8 cellular contexts compared by ENCODE assay signal in the genomic region with DNA sequence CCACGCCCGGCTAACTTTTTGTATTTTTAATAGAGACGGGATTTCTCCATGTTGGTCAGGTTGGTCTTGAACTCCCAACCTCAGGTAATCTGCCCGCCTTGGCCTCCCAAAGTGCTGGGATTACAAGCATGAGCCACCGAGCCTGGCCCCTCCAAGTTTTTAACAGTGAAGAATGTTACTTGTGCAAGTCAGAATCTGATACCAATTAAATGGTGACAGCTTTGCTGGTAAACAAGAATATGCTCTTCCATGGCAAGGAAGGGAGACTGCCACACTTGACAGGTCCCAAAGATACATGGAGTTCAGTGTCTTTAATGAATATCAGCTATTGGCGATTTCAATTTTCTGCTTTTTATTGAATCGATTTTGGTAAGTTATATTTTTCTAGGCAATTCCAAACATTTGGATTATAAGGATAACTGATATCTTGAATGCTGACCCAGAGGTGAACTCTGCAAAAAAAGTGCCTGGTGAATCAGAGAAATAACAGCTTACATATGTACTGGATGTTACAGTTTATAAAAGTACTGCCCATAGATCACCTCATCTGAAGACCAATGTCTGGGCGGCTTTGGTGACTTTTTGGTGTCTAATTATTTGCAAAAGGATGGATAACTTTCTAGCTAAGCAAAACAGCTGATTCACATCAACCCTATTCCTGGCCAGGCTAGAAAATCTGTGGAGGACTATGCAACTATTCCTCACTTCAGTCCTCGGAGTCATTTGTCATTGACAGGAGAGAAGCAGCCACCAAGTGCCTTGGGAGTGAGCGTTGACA. TPM values are rescaled to one million over a fixed set of nuclear protein-coding genes. Genes with fewer than 3 reads are reported as not detected.
A peak's percentile ranks its signal among the peaks of the same experiment; 100 is the strongest.
DNase-seq lines count a peak whose midpoint lies in the region; ATAC-seq and TF ChIP-seq lines count a peak whose summit lies in the region.

No MANE protein-coding gene starts in this region.

- peaks cover 15% of the 10 kb centered on the region for H3K36me3 Mint-ChIP-seq in activated CD4-positive, alpha-beta T cell treated with anti-CD3 and anti-CD28 coated beads, Interleukin-2, amount 10 ng/mL, durations not matched to agents 24 days and 14 days (ENCODE audit: low read depth)
- H3K36me3 Mint-ChIP-seq in activated naive CD8-positive, alpha-beta T cell treated with anti-CD3 and anti-CD28 coated beads, Interleukin-2, amount 10 ng/mL, durations not matched to agents 7 days and 5 days, result peaks cover 14% of the 10 kb centered on the region

- H3K9me3 Mint-ChIP-seq in activated CD4-positive, alpha-beta T cell treated with anti-CD3 and anti-CD28 coated beads, Interleukin-2, amount 10 ng/mL, durations not matched to agents 24 days and 14 days, result no peaks in the 10 kb centered on the region
- H3K9me3 Mint-ChIP-seq in activated naive CD8-positive, alpha-beta T cell treated with anti-CD3 and anti-CD28 coated beads, Interleukin-2, amount 10 ng/mL, durations not matched to agents 7 days and 5 days, result no peaks in the 10 kb centered on the region

- H3K4me3 ChIP-seq in kidney epithelial cell (ENCODE audit: low read depth, low read length) (peak overlapping the region; percentile 53), thymus (ENCODE audit: low read length) (peak overlapping the region; percentile 71)

- H3K27me3 ChIP-seq in kidney epithelial cell (ENCODE audit: control insufficient read depth, insufficient read depth, low read length) (no peaks in the 10 kb centered on the region), thymus (ENCODE audit: control insufficient read depth, insufficient read depth) (no peaks in the 10 kb centered on the region)

- intact Hi-C loops in activated CD4-positive, alpha-beta T cell treated with anti-CD3 and anti-CD28 coated beads, Interleukin-2, amount 10 ng/mL, durations not matched to agents 24 days and 14 days (cut with micrococcal nuclease), result loop anchor here (1.0 to 2.0 kb wide), 2 partner anchors 10 to 153 kb away; partner anchors contain the start of gene PDCD7

- H3K4me1 Mint-ChIP-seq in activated CD4-positive, alpha-beta T cell treated with anti-CD3 and anti-CD28 coated beads, Interleukin-2, amount 10 ng/mL, durations not matched to agents 24 days and 14 days, result peaks cover 27% of the 10 kb centered on the region
- H3K4me1 Mint-ChIP-seq in activated naive CD8-positive, alpha-beta T cell treated with anti-CD3 and anti-CD28 coated beads, Interleukin-2, amount 10 ng/mL, durations not matched to agents 7 days and 5 days, result peaks cover 31% of the 10 kb centered on the region

- no peaks in the 10 kb centered on the region for H3K27me3 Mint-ChIP-seq in activated CD4-positive, alpha-beta T cell treated with anti-CD3 and anti-CD28 coated beads, Interleukin-2, amount 10 ng/mL, durations not matched to agents 24 days and 14 days
- no peaks in the 10 kb centered on the region for H3K27me3 Mint-ChIP-seq in activated naive CD8-positive, alpha-beta T cell treated with anti-CD3 and anti-CD28 coated beads, Interleukin-2, amount 10 ng/mL, durations not matched to agents 7 days and 5 days

- in situ Hi-C loops in G401 (cut with HindIII; ENCODE audit: low sequenced_read_pairs), result no loop called here

- H3K27ac ChIP-seq in thymus (ENCODE audit: low read depth), result no peak overlapping the region

- H3K36me3 ChIP-seq in kidney epithelial cell (ENCODE audit: control insufficient read depth, insufficient read depth, low read length), result no peaks in the 10 kb centered on the region
- H3K36me3 ChIP-seq in thymus (ENCODE audit: control insufficient read depth, insufficient read depth), result peaks cover 3% of the 10 kb centered on the region

- peak overlapping the region; percentile 88 for H3K4me3 Mint-ChIP-seq in activated CD4-positive, alpha-beta T cell treated with anti-CD3 and anti-CD28 coated beads, Interleukin-2, amount 10 ng/mL, durations not matched to agents 24 days and 14 days
- peak overlapping the region; percentile 75 for H3K4me3 Mint-ChIP-seq in activated naive CD8-positive, alpha-beta T cell treated with anti-CD3 and anti-CD28 coated beads, Interleukin-2, amount 10 ng/mL, durations not matched to agents 7 days and 5 days

- no peaks in the 10 kb centered on the region for H3K9me3 ChIP-seq in thymus (ENCODE audit: control insufficient read depth)

- POLR2A ChIA-PET in activated naive CD8-positive, alpha-beta T cell treated with anti-CD3 and anti-CD28 coated beads, Interleukin-2, amount 10 ng/mL, durations not matched to agents 7 days and 5 days (lab: Charles Lee), result interaction anchor here (0.6 to 4.4 kb wide), 12 partner anchors 10 to 1323 kb away, joined by 3 to 112 read pairs (median 8); partner anchors contain the start of genes CLPX, PDCD7, RNU5A-1 and RNU5B-1

- TF ChIP-seq CTCF in kidney epithelial cell (IDR thresholded peaks at IDR 0.05; ENCODE audit: insufficient read depth, low read length, poor library complexity, severe bottlenecking), result no peak

- no peak for DNase-seq in activated CD4-positive, alpha-beta T cell treated with anti-CD3 and anti-CD28 coated beads, Interleukin-2, amount 10 ng/mL, durations not matched to agents 24 days and 14 days
- no peak for DNase-seq in activated CD4-positive, alpha-beta T cell treated with anti-CD3 and anti-CD28 coated beads for 1 hour
- DNase-seq in activated naive CD8-positive, alpha-beta T cell treated with anti-CD3 and anti-CD28 coated beads, Interleukin-2, amount 10 ng/mL, durations not matched to agents 7 days and 5 days, result no peak
- no peak for DNase-seq in kidney epithelial cell (ENCODE audit: low read depth)
- DNase-seq in HT-29 (ENCODE audit: low spot score), result no peak
- no peak for DNase-seq in G401 (ENCODE audit: low spot score)
- no peak for DNase-seq in NK-92 (lab: John Stamatoyannopoulos, UW; ENCODE audit: unreplicated experiment)

- no peak for ATAC-seq in activated naive CD8-positive, alpha-beta T cell treated with anti-CD3 and anti-CD28 coated beads, Interleukin-2, amount 10 ng/mL, durations not matched to agents 7 days and 5 days (ENCODE audit: low read depth)

- H3K4me1 ChIP-seq in thymus (ENCODE audit: control insufficient read depth, insufficient read depth, low read length), result peaks cover 16% of the 10 kb centered on the region

- WGBS in thymus, result 80% methylated on average over 10 of the region's 10 CpGs

- H3K27ac Mint-ChIP-seq in activated CD4-positive, alpha-beta T cell treated with anti-CD3 and anti-CD28 coated beads, Interleukin-2, amount 10 ng/mL, durations not matched to agents 24 days and 14 days, result peak overlapping the region; percentile 86
- peak overlapping the region; percentile 83 for H3K27ac Mint-ChIP-seq in activated naive CD8-positive, alpha-beta T cell treated with anti-CD3 and anti-CD28 coated beads, Interleukin-2, amount 10 ng/mL, durations not matched to agents 7 days and 5 days

RNA-seq across cellular contexts. Expression of gene PARP16, which starts 1.2 kb away (rescaled TPM):
- 11.7 TPM in 2 replicates for total RNA-seq in activated CD4-positive, alpha-beta T cell treated with anti-CD3 and anti-CD28 coated beads, Interleukin-2, amount 10 ng/mL, durations not matched to agents 24 days and 14 days
- 10 to 100 TPM; 17.7 to 20.4 TPM for total RNA-seq in activated naive CD8-positive, alpha-beta T cell treated with anti-CD3 and anti-CD28 coated beads, Interleukin-2, amount 10 ng/mL, durations not matched to agents 7 days and 5 days
- total RNA-seq in kidney epithelial cell, result 9.2 and 11.8 TPM in 2 replicates
- 12.7 TPM for polyA plus RNA-seq in thymus
- total RNA-seq in HT-29 (2014; rRNA removed; shearing (Covaris generic)), result 4.6 and 6.7 TPM in 2 replicates
- total RNA-seq in G401 (2014; rRNA removed; shearing (Covaris generic)), result 6.2 and 6.3 TPM in 2 replicates

RNA-seq across cellular contexts. Expression of gene RNU5A-1, which starts 10.4 kb away (rescaled TPM):
- not detected in 2 replicates for total RNA-seq in activated CD4-positive, alpha-beta T cell treated with anti-CD3 and anti-CD28 coated beads, Interleukin-2, amount 10 ng/mL, durations not matched to agents 24 days and 14 days
- total RNA-seq in activated naive CD8-positive, alpha-beta T cell treated with anti-CD3 and anti-CD28 coated beads, Interleukin-2, amount 10 ng/mL, durations not matched to agents 7 days and 5 days, result not detected
- total RNA-seq in kidney epithelial cell, result not detected in 2 replicates
- not detected for polyA plus RNA-seq in thymus
- not detected in 2 replicates for total RNA-seq in HT-29 (2014; rRNA removed; shearing (Covaris generic))
- total RNA-seq in G401 (2014; rRNA removed; shearing (Covaris generic)), result not detected in 2 replicates

RNA-seq across cellular contexts. Expression of gene RNU5B-1, which starts 19.0 kb away (rescaled TPM):
- not detected in 2 replicates for total RNA-seq in activated CD4-positive, alpha-beta T cell treated with anti-CD3 and anti-CD28 coated beads, Interleukin-2, amount 10 ng/mL, durations not matched to agents 24 days and 14 days
- total RNA-seq in activated naive CD8-positive, alpha-beta T cell treated with anti-CD3 and anti-CD28 coated beads, Interleukin-2, amount 10 ng/mL, durations not matched to agents 7 days and 5 days, result 10 to 100 TPM; 27.2 to 27.3 TPM
- total RNA-seq in kidney epithelial cell, result not detected in 2 replicates
- not detected for polyA plus RNA-seq in thymus
- not detected in 2 replicates for total RNA-seq in HT-29 (2014; rRNA removed; shearing (Covaris generic))
- not detected in 2 replicates for total RNA-seq in G401 (2014; rRNA removed; shearing (Covaris generic))
